In the genomic region with DNA sequence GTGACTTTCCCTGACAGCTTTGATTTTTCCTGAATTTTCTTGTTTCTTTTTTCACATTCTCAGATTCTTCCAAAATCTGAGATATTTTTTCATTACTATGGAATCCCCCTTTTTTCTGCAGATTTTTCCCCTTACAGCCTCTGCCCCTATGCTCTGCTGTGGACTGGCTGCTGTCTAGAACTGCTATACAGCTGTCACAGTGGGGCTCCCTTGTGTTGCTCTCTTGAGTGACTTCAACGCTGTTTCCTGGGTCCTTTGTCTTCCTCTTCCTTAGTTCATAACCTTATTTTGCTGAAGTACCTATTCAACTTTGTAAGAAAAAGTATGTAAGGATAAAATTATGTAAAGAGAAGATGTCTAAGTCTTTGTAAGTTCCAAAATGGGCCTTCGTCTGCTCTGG, we compare ENCODE assay signal across 1 cellular context.
TF ChIP-seq lines count a peak whose summit lies in the region.

No MANE protein-coding gene starts in this region.

TF ChIP-seq in WTC11, 78 proteins besides CTCF, POLR2A, EP300 and RAD21 (continued from another document):
- TF ChIP-seq, protein P1, sequence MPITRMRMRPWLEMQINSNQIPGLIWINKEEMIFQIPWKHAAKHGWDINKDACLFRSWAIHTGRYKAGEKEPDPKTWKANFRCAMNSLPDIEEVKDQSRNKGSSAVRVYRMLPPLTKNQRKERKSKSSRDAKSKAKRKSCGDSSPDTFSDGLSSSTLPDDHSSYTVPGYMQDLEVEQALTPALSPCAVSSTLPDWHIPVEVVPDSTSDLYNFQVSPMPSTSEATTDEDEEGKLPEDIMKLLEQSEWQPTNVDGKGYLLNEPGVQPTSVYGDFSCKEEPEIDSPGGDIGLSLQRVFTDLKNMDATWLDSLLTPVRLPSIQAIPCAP (CRISPR knock-in tag; IDR thresholded peaks at IDR 0.05), result no peak
- TF ChIP-seq ZNF121 (CRISPR knock-in tag; IDR thresholded peaks at IDR 0.05) (no peak), KAT7 (CRISPR knock-in tag; IDR thresholded peaks at IDR 0.05; ENCODE audit: borderline replicate concordance) (no peak), JUN (CRISPR knock-in tag; IDR thresholded peaks at IDR 0.05) (no peak), ZBTB21 (CRISPR knock-in tag; IDR thresholded peaks at IDR 0.05; ENCODE audit: borderline replicate concordance) (no peak), ZNF263 (CRISPR knock-in tag; IDR thresholded peaks at IDR 0.05; ENCODE audit: low read depth) (no peak)
- TF ChIP-seq, protein P2, sequence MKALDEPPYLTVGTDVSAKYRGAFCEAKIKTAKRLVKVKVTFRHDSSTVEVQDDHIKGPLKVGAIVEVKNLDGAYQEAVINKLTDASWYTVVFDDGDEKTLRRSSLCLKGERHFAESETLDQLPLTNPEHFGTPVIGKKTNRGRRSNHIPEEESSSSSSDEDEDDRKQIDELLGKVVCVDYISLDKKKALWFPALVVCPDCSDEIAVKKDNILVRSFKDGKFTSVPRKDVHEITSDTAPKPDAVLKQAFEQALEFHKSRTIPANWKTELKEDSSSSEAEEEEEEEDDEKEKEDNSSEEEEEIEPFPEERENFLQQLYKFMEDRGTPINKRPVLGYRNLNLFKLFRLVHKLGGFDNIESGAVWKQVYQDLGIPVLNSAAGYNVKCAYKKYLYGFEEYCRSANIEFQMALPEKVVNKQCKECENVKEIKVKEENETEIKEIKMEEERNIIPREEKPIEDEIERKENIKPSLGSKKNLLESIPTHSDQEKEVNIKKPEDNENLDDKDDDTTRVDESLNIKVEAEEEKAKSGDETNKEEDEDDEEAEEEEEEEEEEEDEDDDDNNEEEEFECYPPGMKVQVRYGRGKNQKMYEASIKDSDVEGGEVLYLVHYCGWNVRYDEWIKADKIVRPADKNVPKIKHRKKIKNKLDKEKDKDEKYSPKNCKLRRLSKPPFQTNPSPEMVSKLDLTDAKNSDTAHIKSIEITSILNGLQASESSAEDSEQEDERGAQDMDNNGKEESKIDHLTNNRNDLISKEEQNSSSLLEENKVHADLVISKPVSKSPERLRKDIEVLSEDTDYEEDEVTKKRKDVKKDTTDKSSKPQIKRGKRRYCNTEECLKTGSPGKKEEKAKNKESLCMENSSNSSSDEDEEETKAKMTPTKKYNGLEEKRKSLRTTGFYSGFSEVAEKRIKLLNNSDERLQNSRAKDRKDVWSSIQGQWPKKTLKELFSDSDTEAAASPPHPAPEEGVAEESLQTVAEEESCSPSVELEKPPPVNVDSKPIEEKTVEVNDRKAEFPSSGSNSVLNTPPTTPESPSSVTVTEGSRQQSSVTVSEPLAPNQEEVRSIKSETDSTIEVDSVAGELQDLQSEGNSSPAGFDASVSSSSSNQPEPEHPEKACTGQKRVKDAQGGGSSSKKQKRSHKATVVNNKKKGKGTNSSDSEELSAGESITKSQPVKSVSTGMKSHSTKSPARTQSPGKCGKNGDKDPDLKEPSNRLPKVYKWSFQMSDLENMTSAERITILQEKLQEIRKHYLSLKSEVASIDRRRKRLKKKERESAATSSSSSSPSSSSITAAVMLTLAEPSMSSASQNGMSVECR (CRISPR knock-in tag; IDR thresholded peaks at IDR 0.05; ENCODE audit: borderline replicate concordance), result no peak
- TF ChIP-seq, protein P3, sequence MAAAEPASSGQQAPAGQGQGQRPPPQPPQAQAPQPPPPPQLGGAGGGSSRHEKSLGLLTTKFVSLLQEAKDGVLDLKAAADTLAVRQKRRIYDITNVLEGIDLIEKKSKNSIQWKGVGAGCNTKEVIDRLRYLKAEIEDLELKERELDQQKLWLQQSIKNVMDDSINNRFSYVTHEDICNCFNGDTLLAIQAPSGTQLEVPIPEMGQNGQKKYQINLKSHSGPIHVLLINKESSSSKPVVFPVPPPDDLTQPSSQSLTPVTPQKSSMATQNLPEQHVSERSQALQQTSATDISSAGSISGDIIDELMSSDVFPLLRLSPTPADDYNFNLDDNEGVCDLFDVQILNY (CRISPR knock-in tag; IDR thresholded peaks at IDR 0.05), result no peak
- TF ChIP-seq, protein P4, sequence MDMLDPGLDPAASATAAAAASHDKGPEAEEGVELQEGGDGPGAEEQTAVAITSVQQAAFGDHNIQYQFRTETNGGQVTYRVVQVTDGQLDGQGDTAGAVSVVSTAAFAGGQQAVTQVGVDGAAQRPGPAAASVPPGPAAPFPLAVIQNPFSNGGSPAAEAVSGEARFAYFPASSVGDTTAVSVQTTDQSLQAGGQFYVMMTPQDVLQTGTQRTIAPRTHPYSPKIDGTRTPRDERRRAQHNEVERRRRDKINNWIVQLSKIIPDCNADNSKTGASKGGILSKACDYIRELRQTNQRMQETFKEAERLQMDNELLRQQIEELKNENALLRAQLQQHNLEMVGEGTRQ (CRISPR knock-in tag; IDR thresholded peaks at IDR 0.05), result no peak
TF ChIP-seq in WTC11: peak in this region for 0.
